In the genomic region with DNA sequence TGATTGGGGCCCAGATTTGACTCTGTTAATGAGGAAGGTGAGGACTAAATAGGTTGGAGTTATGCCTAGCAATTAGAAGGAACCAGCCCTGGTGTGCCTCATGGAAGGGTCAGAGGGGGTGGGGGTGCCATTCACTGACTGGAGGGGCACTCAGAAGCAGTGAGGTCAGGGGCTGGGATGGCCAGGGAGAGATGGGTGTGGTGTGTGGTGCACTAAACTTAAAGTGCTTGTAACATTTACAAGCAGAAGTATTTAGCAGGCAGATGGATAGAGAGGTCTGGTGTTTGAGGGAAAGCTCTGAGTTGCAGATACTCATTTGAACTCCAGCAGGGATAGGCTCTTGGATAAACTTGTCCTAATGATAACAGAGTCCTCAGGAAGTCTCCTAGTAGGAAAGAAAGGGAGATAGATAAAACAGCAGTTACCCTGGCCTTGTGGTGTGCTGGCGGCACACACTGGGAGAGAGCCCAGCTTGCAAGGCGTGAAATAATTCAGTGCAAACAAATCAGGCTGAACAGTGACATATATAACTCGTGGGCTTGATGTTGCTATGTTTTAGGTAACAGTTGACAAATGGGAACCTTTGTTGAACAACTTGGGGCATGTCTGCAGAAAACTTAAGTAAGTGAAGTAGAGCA, we compare ENCODE assay signal across 1 cellular context.
TF ChIP-seq lines count a peak whose summit lies in the region.

No MANE protein-coding gene starts in this region.

TF ChIP-seq in WTC11, 78 proteins besides CTCF, POLR2A, EP300 and RAD21 (continued from another document):
- TF ChIP-seq, protein P1, sequence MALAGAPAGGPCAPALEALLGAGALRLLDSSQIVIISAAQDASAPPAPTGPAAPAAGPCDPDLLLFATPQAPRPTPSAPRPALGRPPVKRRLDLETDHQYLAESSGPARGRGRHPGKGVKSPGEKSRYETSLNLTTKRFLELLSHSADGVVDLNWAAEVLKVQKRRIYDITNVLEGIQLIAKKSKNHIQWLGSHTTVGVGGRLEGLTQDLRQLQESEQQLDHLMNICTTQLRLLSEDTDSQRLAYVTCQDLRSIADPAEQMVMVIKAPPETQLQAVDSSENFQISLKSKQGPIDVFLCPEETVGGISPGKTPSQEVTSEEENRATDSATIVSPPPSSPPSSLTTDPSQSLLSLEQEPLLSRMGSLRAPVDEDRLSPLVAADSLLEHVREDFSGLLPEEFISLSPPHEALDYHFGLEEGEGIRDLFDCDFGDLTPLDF (CRISPR knock-in tag; IDR thresholded peaks at IDR 0.05) = no peak
- TF ChIP-seq E2F4 (CRISPR knock-in tag; IDR thresholded peaks at IDR 0.05; ENCODE audit: borderline replicate concordance, low read depth) = no peak
- TF ChIP-seq CREB1 (CRISPR knock-in tag; IDR thresholded peaks at IDR 0.05) = no peak
- TF ChIP-seq, protein P2, sequence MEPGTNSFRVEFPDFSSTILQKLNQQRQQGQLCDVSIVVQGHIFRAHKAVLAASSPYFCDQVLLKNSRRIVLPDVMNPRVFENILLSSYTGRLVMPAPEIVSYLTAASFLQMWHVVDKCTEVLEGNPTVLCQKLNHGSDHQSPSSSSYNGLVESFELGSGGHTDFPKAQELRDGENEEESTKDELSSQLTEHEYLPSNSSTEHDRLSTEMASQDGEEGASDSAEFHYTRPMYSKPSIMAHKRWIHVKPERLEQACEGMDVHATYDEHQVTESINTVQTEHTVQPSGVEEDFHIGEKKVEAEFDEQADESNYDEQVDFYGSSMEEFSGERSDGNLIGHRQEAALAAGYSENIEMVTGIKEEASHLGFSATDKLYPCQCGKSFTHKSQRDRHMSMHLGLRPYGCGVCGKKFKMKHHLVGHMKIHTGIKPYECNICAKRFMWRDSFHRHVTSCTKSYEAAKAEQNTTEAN (CRISPR knock-in tag; IDR thresholded peaks at IDR 0.05) = no peak
- TF ChIP-seq GABPB1 (CRISPR knock-in tag; IDR thresholded peaks at IDR 0.05) = no peak
- TF ChIP-seq, protein P3, sequence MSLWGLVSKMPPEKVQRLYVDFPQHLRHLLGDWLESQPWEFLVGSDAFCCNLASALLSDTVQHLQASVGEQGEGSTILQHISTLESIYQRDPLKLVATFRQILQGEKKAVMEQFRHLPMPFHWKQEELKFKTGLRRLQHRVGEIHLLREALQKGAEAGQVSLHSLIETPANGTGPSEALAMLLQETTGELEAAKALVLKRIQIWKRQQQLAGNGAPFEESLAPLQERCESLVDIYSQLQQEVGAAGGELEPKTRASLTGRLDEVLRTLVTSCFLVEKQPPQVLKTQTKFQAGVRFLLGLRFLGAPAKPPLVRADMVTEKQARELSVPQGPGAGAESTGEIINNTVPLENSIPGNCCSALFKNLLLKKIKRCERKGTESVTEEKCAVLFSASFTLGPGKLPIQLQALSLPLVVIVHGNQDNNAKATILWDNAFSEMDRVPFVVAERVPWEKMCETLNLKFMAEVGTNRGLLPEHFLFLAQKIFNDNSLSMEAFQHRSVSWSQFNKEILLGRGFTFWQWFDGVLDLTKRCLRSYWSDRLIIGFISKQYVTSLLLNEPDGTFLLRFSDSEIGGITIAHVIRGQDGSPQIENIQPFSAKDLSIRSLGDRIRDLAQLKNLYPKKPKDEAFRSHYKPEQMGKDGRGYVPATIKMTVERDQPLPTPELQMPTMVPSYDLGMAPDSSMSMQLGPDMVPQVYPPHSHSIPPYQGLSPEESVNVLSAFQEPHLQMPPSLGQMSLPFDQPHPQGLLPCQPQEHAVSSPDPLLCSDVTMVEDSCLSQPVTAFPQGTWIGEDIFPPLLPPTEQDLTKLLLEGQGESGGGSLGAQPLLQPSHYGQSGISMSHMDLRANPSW (CRISPR knock-in tag; conservative IDR thresholded peaks at IDR 0.05; ENCODE audit: low read depth) = no peak
- no peak for TF ChIP-seq ZNF138 (CRISPR knock-in tag; conservative IDR thresholded peaks at IDR 0.05)
- TF ChIP-seq, protein P4, sequence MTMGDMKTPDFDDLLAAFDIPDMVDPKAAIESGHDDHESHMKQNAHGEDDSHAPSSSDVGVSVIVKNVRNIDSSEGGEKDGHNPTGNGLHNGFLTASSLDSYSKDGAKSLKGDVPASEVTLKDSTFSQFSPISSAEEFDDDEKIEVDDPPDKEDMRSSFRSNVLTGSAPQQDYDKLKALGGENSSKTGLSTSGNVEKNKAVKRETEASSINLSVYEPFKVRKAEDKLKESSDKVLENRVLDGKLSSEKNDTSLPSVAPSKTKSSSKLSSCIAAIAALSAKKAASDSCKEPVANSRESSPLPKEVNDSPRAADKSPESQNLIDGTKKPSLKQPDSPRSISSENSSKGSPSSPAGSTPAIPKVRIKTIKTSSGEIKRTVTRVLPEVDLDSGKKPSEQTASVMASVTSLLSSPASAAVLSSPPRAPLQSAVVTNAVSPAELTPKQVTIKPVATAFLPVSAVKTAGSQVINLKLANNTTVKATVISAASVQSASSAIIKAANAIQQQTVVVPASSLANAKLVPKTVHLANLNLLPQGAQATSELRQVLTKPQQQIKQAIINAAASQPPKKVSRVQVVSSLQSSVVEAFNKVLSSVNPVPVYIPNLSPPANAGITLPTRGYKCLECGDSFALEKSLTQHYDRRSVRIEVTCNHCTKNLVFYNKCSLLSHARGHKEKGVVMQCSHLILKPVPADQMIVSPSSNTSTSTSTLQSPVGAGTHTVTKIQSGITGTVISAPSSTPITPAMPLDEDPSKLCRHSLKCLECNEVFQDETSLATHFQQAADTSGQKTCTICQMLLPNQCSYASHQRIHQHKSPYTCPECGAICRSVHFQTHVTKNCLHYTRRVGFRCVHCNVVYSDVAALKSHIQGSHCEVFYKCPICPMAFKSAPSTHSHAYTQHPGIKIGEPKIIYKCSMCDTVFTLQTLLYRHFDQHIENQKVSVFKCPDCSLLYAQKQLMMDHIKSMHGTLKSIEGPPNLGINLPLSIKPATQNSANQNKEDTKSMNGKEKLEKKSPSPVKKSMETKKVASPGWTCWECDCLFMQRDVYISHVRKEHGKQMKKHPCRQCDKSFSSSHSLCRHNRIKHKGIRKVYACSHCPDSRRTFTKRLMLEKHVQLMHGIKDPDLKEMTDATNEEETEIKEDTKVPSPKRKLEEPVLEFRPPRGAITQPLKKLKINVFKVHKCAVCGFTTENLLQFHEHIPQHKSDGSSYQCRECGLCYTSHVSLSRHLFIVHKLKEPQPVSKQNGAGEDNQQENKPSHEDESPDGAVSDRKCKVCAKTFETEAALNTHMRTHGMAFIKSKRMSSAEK (CRISPR knock-in tag; IDR thresholded peaks at IDR 0.05; ENCODE audit: borderline replicate concordance) = no peak
- TF ChIP-seq PRRX2 (CRISPR knock-in tag; IDR thresholded peaks at IDR 0.05) = no peak
- TF ChIP-seq RELA (CRISPR knock-in tag; IDR thresholded peaks at IDR 0.05; ENCODE audit: borderline replicate concordance) = no peak
- no peak for TF ChIP-seq KAT7 (CRISPR knock-in tag; IDR thresholded peaks at IDR 0.05; ENCODE audit: borderline replicate concordance)
TF ChIP-seq in WTC11: peak in this region for 0.
